ENCODE assay signal across 8 cellular contexts in the genomic region with DNA sequence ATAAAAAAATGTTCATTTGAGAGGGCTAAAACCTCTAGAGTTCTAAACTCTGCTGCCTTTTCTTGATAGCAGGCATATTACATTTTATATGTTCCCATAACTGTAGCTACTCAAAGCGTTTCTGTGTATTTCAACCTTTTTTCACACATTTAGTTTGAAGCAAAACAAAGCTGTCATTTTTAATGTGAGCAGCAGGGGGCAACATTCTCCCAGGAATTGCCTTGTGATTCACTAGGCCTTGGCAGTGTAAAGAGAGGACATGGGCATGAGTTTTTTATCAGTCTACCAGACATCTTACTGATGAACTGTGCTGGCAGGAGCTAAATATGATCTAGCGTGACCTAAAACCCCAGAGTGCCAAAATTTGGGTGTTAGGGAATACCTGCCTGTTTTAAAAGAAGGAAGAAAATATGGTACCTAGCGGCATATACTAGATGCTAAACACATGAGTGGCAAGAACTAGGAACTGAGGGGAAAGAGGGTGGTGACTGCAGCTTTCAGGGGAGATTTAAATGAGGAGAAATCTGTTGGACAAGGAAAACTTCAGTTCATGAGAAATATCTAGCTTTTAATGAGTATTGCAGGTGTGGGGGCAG.
DNase-seq lines count a peak whose midpoint lies in the region; ATAC-seq and TF ChIP-seq lines count a peak whose summit lies in the region.

No MANE protein-coding gene starts in this region.

- no peaks in the 10 kb centered on the region for H3K79me2 ChIP-seq in osteoblast (ENCODE audit: insufficient read depth, low read length)

- BruUV-seq in Calu3 (replicated peaks; lab: Mats Ljungman, UMichigan) (no TSS peak), Panc1 (replicated peaks; lab: Mats Ljungman, UMichigan) (no TSS peak)

- no peak overlapping the region for H3K27ac Mint-ChIP-seq in Calu3 (ENCODE audit: unreplicated experiment)

- peak; percentile 75 for ATAC-seq in Panc1
- ATAC-seq in upper lobe of right lung: peak; percentile 75
- no peak for ATAC-seq in GM18873 (IDR thresholded peaks at IDR 0.05; ENCODE audit: low FRiP score, unreplicated experiment)

- H3K9me3 ChIP-seq in Panc1 (ENCODE audit: control insufficient read depth, insufficient read depth, low read depth, low read length) (no peaks in the 10 kb centered on the region), osteoblast (ENCODE audit: low read depth, low read length) (no peaks in the 10 kb centered on the region), upper lobe of right lung (no peaks in the 10 kb centered on the region)

- intact Hi-C loops in Calu3 (cut with micrococcal nuclease; ENCODE audit: unreplicated experiment): loop anchor here (1.0 to 2.0 kb wide), 3 partner anchors 301 to 594 kb away; no protein-coding TSS in a partner anchor
- intact Hi-C loops in Panc1 (cut with micrococcal nuclease; ENCODE audit: unreplicated experiment): loop anchor here (5.0 to 10.0 kb wide), 3 partner anchors 304 to 596 kb away; no protein-coding TSS in a partner anchor
- intact Hi-C loops in upper lobe of right lung (cut with DNase I): loop anchor here (10.0 kb wide), 1 partner anchor 304 kb away; no protein-coding TSS in a partner anchor

- H3K4me3 Mint-ChIP-seq in Calu3 (ENCODE audit: low read depth, unreplicated experiment): no peak overlapping the region

- CTCF ChIA-PET in Calu3 (lab: Charles Lee): interaction anchor here (1.0 to 2.2 kb wide), 6 partner anchors 299 to 595 kb away, joined by 3 to 8 read pairs (median 4); no protein-coding TSS in a partner anchor
- CTCF ChIA-PET in Panc1 (lab: Charles Lee): interaction anchor here (1.0 to 1.4 kb wide), 3 partner anchors 160 to 302 kb away, joined by 3 to 7 read pairs (median 3); no protein-coding TSS in a partner anchor

- H3K4me1 ChIP-seq in Panc1 (ENCODE audit: control insufficient read depth, insufficient read depth, low read length): no peaks in the 10 kb centered on the region
- no peaks in the 10 kb centered on the region for H3K4me1 ChIP-seq in osteoblast (ENCODE audit: insufficient read depth, low read length)
- H3K4me1 ChIP-seq in upper lobe of right lung: no peaks in the 10 kb centered on the region

- H3K27ac ChIP-seq in Panc1 (ENCODE audit: low read length) (no peak overlapping the region), osteoblast (ENCODE audit: low read depth, low read length) (no peak overlapping the region), upper lobe of right lung (no peak overlapping the region)

- H3K4me3 ChIP-seq in Panc1 (ENCODE audit: low read depth in 2 of 2, low read length in 2 of 2) (no peak overlapping the region), foreskin fibroblast (ENCODE audit: low read depth in 1 of 2, low read length in 2 of 2) (no peak overlapping the region), osteoblast (ENCODE audit: insufficient read depth, low read length) (no peak overlapping the region), upper lobe of right lung (no peak overlapping the region)

- H2AFZ ChIP-seq in osteoblast (ENCODE audit: low read length): no peak overlapping the region

- no peaks in the 10 kb centered on the region for H3K9me3 Mint-ChIP-seq in Calu3 (ENCODE audit: low read depth, unreplicated experiment)

- H4K20me1 ChIP-seq in osteoblast (ENCODE audit: insufficient read depth, low read length): peaks cover 31% of the 10 kb centered on the region

- in situ Hi-C loops in Panc1 (cut with HindIII; ENCODE audit: low pct_unique_long_range_greater_than_20kb, low sequenced_read_pairs): no loop called here

- no peaks in the 10 kb centered on the region for H3K27me3 ChIP-seq in Panc1 (ENCODE audit: control insufficient read depth, insufficient read depth, low read length)
- no peaks in the 10 kb centered on the region for H3K27me3 ChIP-seq in osteoblast (ENCODE audit: insufficient read depth, low read length)
- H3K27me3 ChIP-seq in upper lobe of right lung: no peaks in the 10 kb centered on the region

- no peaks in the 10 kb centered on the region for H3K4me1 Mint-ChIP-seq in Calu3 (ENCODE audit: low read depth, unreplicated experiment)

- peaks cover 5% of the 10 kb centered on the region for H3K36me3 Mint-ChIP-seq in Calu3 (ENCODE audit: insufficient read depth, unreplicated experiment)

- H3K4me2 ChIP-seq in osteoblast (ENCODE audit: insufficient read depth, low read length): no peak overlapping the region

- DNase-seq in Calu3 (peak; percentile 58), HuH-7 (ENCODE audit: low spot score) (peak; percentile 37), Panc1 (ENCODE audit: low read depth, low spot score) (peak; percentile 17), foreskin fibroblast (peak; percentile 52 to 84), osteoblast (ENCODE audit: insufficient read length, low spot score, missing footprints) (peak; percentile 83), upper lobe of right lung (no peak)
- peak; percentile 12 for DNase-seq in activated T-helper 9 cell treated with anti-CD3 and anti-CD28 coated beads, Interleukin-2, amount 50 U/mL, for 16 hours (ENCODE audit: low read depth)

- H3K27me3 Mint-ChIP-seq in Calu3 (ENCODE audit: unreplicated experiment): no peaks in the 10 kb centered on the region

- H3K36me3 ChIP-seq in Panc1 (ENCODE audit: control insufficient read depth, insufficient read depth, low read length) (no peaks in the 10 kb centered on the region), osteoblast (ENCODE audit: insufficient read depth, low read length) (no peaks in the 10 kb centered on the region), upper lobe of right lung (no peaks in the 10 kb centered on the region)

- POLR2A ChIA-PET in Panc1 (lab: Charles Lee): no interaction called here

- TF ChIP-seq CTCF in Calu3 (IDR thresholded peaks at IDR 0.05; ENCODE audit: unreplicated experiment) (peak; percentile 59), Panc1 (IDR thresholded peaks at IDR 0.05) (peak; percentile 73), foreskin fibroblast (IDR thresholded peaks at IDR 0.05; ENCODE audit: low read depth, low read length) (peak; percentile 55), osteoblast (IDR thresholded peaks at IDR 0.05; ENCODE audit: extremely low read depth, low read depth, low read length) (peak; percentile 79), upper lobe of right lung (IDR thresholded peaks at IDR 0.05) (peak; percentile 74)
